27 cellular contexts compared by ENCODE assay signal in the genomic region with DNA sequence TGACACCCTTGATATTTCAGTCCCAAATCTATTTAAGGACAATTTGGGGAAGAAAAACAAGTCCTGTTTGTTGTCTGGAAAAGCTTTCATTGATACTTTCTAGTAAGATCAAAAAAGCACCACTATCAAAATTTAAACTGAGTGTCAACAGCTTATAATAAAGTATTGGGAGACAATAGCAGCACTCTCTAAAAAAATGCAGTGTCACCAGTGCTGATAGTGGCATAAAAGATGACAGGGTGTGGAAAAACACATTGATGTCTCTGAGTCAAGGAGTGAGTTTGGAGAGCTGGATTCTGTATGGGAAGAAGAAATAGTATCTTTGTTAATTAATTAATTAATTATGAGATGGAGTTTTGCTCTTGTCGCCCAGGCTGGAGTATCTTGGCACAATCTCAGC.
"Had no signal": no experiment of that assay in that cellular context is flagged by ENCODE, and none has a peak within 500 bp of the region (broad histone marks: within the 10 kb centered on the region; RNA-seq: fewer than 3 reads in every experiment).

No MANE protein-coding gene starts in this region.

- H3K27ac ChIP-seq: stomach, suprapubic skin, testis, thoracic aorta, thyroid gland, tibial artery, tibial nerve, transverse colon, upper lobe of left lung, upper lobe of right lung, uterus, vagina had no signal

- DNase-seq: stimulated activated CD4-positive, alpha-beta T cell treated with anti-CD3 and anti-CD28 coated beads, Interleukin-2, amount 100 ng/mL, for 48 hours; stimulated activated CD4-positive, alpha-beta T cell treated with anti-CD3 and anti-CD28 coated beads, Interleukin-4, amount 100 ng/mL, for 1 hour; stimulated activated CD4-positive, alpha-beta T cell treated with anti-CD3 and anti-CD28 coated beads, Interleukin-4, amount 100 ng/mL, for 24 hours; stimulated activated CD4-positive, alpha-beta T cell treated with anti-CD3 and anti-CD28 coated beads, Interleukin-4, amount 100 ng/mL, for 4 hours; stimulated activated CD8-positive, alpha-beta memory T cell treated with anti-CD3 and anti-CD28 coated beads, Interleukin-4, amount 100 ng/mL, for 48 hours; stimulated activated naive B cell treated with anti-CD40 and anti-IgM and Interleukin-4, amounts not matched to agents 10 μg/mL and 1 μg/mL and 100 μg/mL, for 72 hours; stimulated activated naive CD4-positive, alpha-beta T cell; stimulated activated naive CD4-positive, alpha-beta T cell treated with Interleukin-2 at 50 U/mL for 16 hours; stimulated activated naive CD8-positive, alpha-beta T cell treated with anti-CD3 and anti-CD28 coated beads, Interleukin-15, amount 100 ng/mL, for 72 hours; stimulated activated naive CD8-positive, alpha-beta T cell treated with anti-CD3 and anti-CD28 coated beads, Interleukin-15, Interleukin-2, amounts not matched to agents 100 U/mL and 50 U/mL, for 24 hours; stomach; substantia nigra; testis; thyroid gland; tibial artery; transverse colon; trophoblast cell; upper lobe of left lung; upper lobe of right lung; uterus had no signal

- FAIRE-seq: urothelium cell line had no signal

- H3K9me3 ChIP-seq: stomach, suprapubic skin, testis, thoracic aorta, thyroid gland, tibial artery, tibial nerve, transverse colon, upper lobe of left lung, upper lobe of right lung, uterus, vagina had no signal

- H3K36me3 ChIP-seq: stomach, suprapubic skin, thoracic aorta, thyroid gland, tibial artery, tibial nerve, transverse colon, upper lobe of left lung, upper lobe of right lung, uterus, vagina had no signal

- H3K4me3 ChIP-seq: stomach, suprapubic skin, testis, thoracic aorta, thyroid gland, tibial artery, tibial nerve, transverse colon, upper lobe of left lung, upper lobe of right lung, uterus, vagina had no signal

- ATAC-seq: stimulated activated effector memory CD8-positive, alpha-beta T cell treated with anti-CD3 and anti-CD28 coated beads, Interleukin-12 subunit alpha, Interleukin-12 subunit beta, amount 100 ng/mL, for 72 hours; stimulated activated memory B cell treated with anti-CD40 and anti-IgM and Interleukin-4, amounts not matched to agents 10 μg/mL and 1 μg/mL and 100 μg/mL, for 72 hours; stimulated activated naive B cell treated with anti-CD40 and anti-IgM and Interleukin-4, amounts not matched to agents 10 μg/mL and 1 μg/mL and 100 μg/mL, for 72 hours; stimulated activated naive CD8-positive, alpha-beta T cell treated with anti-CD3 and anti-CD28 coated beads, Interleukin-15, amount 100 ng/mL, for 72 hours; stimulated activated naive CD8-positive, alpha-beta T cell treated with anti-CD3 and anti-CD28 coated beads, Interleukin-15, Interleukin-2, amounts not matched to agents 100 U/mL and 50 U/mL, for 24 hours; upper lobe of right lung had no signal

- H3K27me3 ChIP-seq: stomach, suprapubic skin, testis, thyroid gland, tibial artery, tibial nerve, transverse colon, upper lobe of left lung, upper lobe of right lung, uterus, vagina had no signal

- H3K4me1 ChIP-seq: stomach, suprapubic skin, testis, thyroid gland, tibial artery, tibial nerve, transverse colon, upper lobe of left lung, upper lobe of right lung, uterus, vagina had no signal
